Comparison of ENCODE assay signal across 8 cellular contexts in the genomic region with DNA sequence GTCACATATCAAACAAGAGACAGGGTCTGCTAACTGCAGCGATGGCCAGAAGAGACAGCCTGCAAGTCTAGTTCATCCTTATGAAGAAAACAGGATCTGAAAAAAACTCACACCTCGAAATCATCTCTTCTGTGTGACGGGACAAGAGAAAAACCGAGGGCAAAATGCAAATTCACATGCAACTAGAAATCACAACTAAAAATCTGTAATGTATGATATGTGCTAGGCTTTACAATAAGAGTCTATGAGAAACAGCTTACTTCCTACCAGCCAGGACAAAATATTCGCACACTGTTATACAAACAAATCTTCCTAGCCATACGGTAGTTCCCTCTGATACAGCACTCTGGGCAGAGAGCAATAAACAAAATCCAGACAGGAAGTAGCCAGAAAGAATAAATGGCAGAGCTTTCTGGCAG. TPM values are rescaled to one million over a fixed set of nuclear protein-coding genes. Genes with fewer than 3 reads are reported as not detected.
DNase-seq lines count a peak whose midpoint lies in the region; ATAC-seq and TF ChIP-seq lines count a peak whose summit lies in the region.

No MANE protein-coding gene starts in this region.

- H3K9me3 Mint-ChIP-seq in activated naive CD4-positive, alpha-beta T cell treated with anti-CD3 and anti-CD28 coated beads, Interleukin-2, amount 10 ng/mL, durations not matched to agents 7 days and 5 days, result peaks cover 1% of the 10 kb centered on the region
- peaks cover 4% of the 10 kb centered on the region for H3K9me3 Mint-ChIP-seq in activated T-helper 2 cell treated with anti-CD3 and anti-CD28 coated beads, Interferon-gamma antibody, Interleukin-2, Interleukin-4, amounts not matched to agents 10 μg/mL and 5 μg/mL and 100 μg/mL, durations not matched to agents 14 hours and 24 hours and 36 hours

- no peak for DNase-seq in activated naive CD4-positive, alpha-beta T cell treated with anti-CD3 and anti-CD28 coated beads, Interleukin-2, amount 10 ng/mL, durations not matched to agents 7 days and 5 days
- no peak for DNase-seq in activated naive CD4-positive, alpha-beta T cell treated with Interleukin-2 at 50 U/mL for 16 hours
- DNase-seq in activated T-helper 2 cell treated with anti-CD3 and anti-CD28 coated beads, Interferon-gamma antibody, Interleukin-2, Interleukin-4, amounts not matched to agents 10 μg/mL and 5 μg/mL and 100 μg/mL, durations not matched to agents 14 hours and 24 hours and 36 hours (ENCODE audit: low spot score), result no peak
- DNase-seq in lower leg skin (ENCODE audit: low spot score in 2 of 2) (no peak), HAP-1 (ENCODE audit: low spot score in 2 of 2) (no peak)

- 63 to 65% methylated on average over 6 of the region's 6 CpGs for WGBS in lower leg skin, 2 donors

- peaks cover 37% of the 10 kb centered on the region for H3K36me3 Mint-ChIP-seq in activated naive CD4-positive, alpha-beta T cell treated with anti-CD3 and anti-CD28 coated beads, Interleukin-2, amount 10 ng/mL, durations not matched to agents 7 days and 5 days
- H3K36me3 Mint-ChIP-seq in activated T-helper 2 cell treated with anti-CD3 and anti-CD28 coated beads, Interferon-gamma antibody, Interleukin-2, Interleukin-4, amounts not matched to agents 10 μg/mL and 5 μg/mL and 100 μg/mL, durations not matched to agents 14 hours and 24 hours and 36 hours (ENCODE audit: low read depth), result peaks cover 31% of the 10 kb centered on the region

- no peak overlapping the region for H3K9ac ChIP-seq in rectal smooth muscle tissue (ENCODE audit: low read length)

- in situ Hi-C loops in HAP-1 (cut with MboI; ENCODE audit: low sequenced_read_pairs), result no loop called here

- H3K36me3 ChIP-seq in rectal smooth muscle tissue (ENCODE audit: control insufficient read depth, insufficient read depth, low read length) (no peaks in the 10 kb centered on the region), HAP-1 (replicated peaks) (no peaks in the 10 kb centered on the region)

- TF ChIP-seq CTCF in lower leg skin (IDR thresholded peaks at IDR 0.05), result no peak

- H3K27ac Mint-ChIP-seq in activated naive CD4-positive, alpha-beta T cell treated with anti-CD3 and anti-CD28 coated beads, Interleukin-2, amount 10 ng/mL, durations not matched to agents 7 days and 5 days, result peak overlapping the region; percentile 75
- peak overlapping the region; percentile 90 for H3K27ac Mint-ChIP-seq in activated T-helper 2 cell treated with anti-CD3 and anti-CD28 coated beads, Interferon-gamma antibody, Interleukin-2, Interleukin-4, amounts not matched to agents 10 μg/mL and 5 μg/mL and 100 μg/mL, durations not matched to agents 14 hours and 24 hours and 36 hours

- intact Hi-C loops in activated T-helper 2 cell treated with anti-CD3 and anti-CD28 coated beads, Interferon-gamma antibody, Interleukin-2, Interleukin-4, amounts not matched to agents 10 μg/mL and 5 μg/mL and 100 μg/mL, durations not matched to agents 14 hours and 24 hours and 36 hours (cut with micrococcal nuclease), result no loop called here
- intact Hi-C loops in lower leg skin (cut with DNase I; ENCODE audit: low total_unique reads), result no loop called here

- peak; percentile 68 for ATAC-seq in HG03025 (IDR thresholded peaks at IDR 0.05; ENCODE audit: low FRiP score, unreplicated experiment)
- ATAC-seq in esophagus mucosa, result no peak

- no peaks in the 10 kb centered on the region for H3K9me3 ChIP-seq in HAP-1

- H3K27me3 Mint-ChIP-seq in activated naive CD4-positive, alpha-beta T cell treated with anti-CD3 and anti-CD28 coated beads, Interleukin-2, amount 10 ng/mL, durations not matched to agents 7 days and 5 days, result no peaks in the 10 kb centered on the region
- no peaks in the 10 kb centered on the region for H3K27me3 Mint-ChIP-seq in activated T-helper 2 cell treated with anti-CD3 and anti-CD28 coated beads, Interferon-gamma antibody, Interleukin-2, Interleukin-4, amounts not matched to agents 10 μg/mL and 5 μg/mL and 100 μg/mL, durations not matched to agents 14 hours and 24 hours and 36 hours (ENCODE audit: low read depth)

- H3K4me1 ChIP-seq in rectal smooth muscle tissue (ENCODE audit: control insufficient read depth, insufficient read depth, low read length) (peaks cover 6% of the 10 kb centered on the region), HAP-1 (no peaks in the 10 kb centered on the region)

- peak overlapping the region; percentile 12 for H3K4me3 Mint-ChIP-seq in activated naive CD4-positive, alpha-beta T cell treated with anti-CD3 and anti-CD28 coated beads, Interleukin-2, amount 10 ng/mL, durations not matched to agents 7 days and 5 days
- H3K4me3 Mint-ChIP-seq in activated T-helper 2 cell treated with anti-CD3 and anti-CD28 coated beads, Interferon-gamma antibody, Interleukin-2, Interleukin-4, amounts not matched to agents 10 μg/mL and 5 μg/mL and 100 μg/mL, durations not matched to agents 14 hours and 24 hours and 36 hours (ENCODE audit: low read depth), result peak overlapping the region; percentile 53

- peak overlapping the region; percentile 67 for H3K27ac ChIP-seq in rectal smooth muscle tissue (ENCODE audit: low read depth, low read length)

- no peak overlapping the region for H3K4me3 ChIP-seq in rectal smooth muscle tissue (ENCODE audit: low read length)
- H3K4me3 ChIP-seq in lower leg skin (ENCODE audit: low read depth, poor library complexity, severe bottlenecking), result no peak overlapping the region
- H3K4me3 ChIP-seq in HAP-1, result no peak overlapping the region

- no peaks in the 10 kb centered on the region for H3K27me3 ChIP-seq in rectal smooth muscle tissue (ENCODE audit: control insufficient read depth, insufficient read depth, low read length)
- H3K27me3 ChIP-seq in HAP-1 (ENCODE audit: low read depth), result no peaks in the 10 kb centered on the region; the same call in 1 of the 2 replicates

- H3K4me1 Mint-ChIP-seq in activated naive CD4-positive, alpha-beta T cell treated with anti-CD3 and anti-CD28 coated beads, Interleukin-2, amount 10 ng/mL, durations not matched to agents 7 days and 5 days, result peaks cover 88% of the 10 kb centered on the region
- H3K4me1 Mint-ChIP-seq in activated T-helper 2 cell treated with anti-CD3 and anti-CD28 coated beads, Interferon-gamma antibody, Interleukin-2, Interleukin-4, amounts not matched to agents 10 μg/mL and 5 μg/mL and 100 μg/mL, durations not matched to agents 14 hours and 24 hours and 36 hours (ENCODE audit: low read depth), result peaks cover 77% of the 10 kb centered on the region

- CTCF ChIA-PET in activated naive CD4-positive, alpha-beta T cell treated with anti-CD3 and anti-CD28 coated beads, Interleukin-2, amount 10 ng/mL, durations not matched to agents 7 days and 5 days (lab: Charles Lee), result interaction anchor here (0.8 to 1.5 kb wide), 3 partner anchors 16 to 148 kb away, joined by 3 read pairs; no protein-coding TSS in a partner anchor

- TF ChIP-seq POLR2A in lower leg skin (IDR thresholded peaks at IDR 0.05), result no peak

RNA-seq across cellular contexts. Expression of gene ANKRD44, which starts 48.8 kb away (rescaled TPM):
- 107 and 120 TPM in 2 replicates for total RNA-seq in activated T-helper 2 cell treated with anti-CD3 and anti-CD28 coated beads, Interferon-gamma antibody, Interleukin-2, Interleukin-4, amounts not matched to agents 10 μg/mL and 5 μg/mL and 100 μg/mL, durations not matched to agents 14 hours and 24 hours and 36 hours
- 10 to 100 TPM in 2 of 4 donors, 1 to 10 TPM in 2; 9.1 to 20.8 (median 14.9) TPM for total RNA-seq in lower leg skin
- 6.8 TPM for total RNA-seq in esophagus mucosa
